In genomic region chr20:47605673-47606413, GRCh38 we compare ENCODE assay signal across 14 cellular contexts.
A peak's percentile ranks its signal among the peaks of the same experiment; 100 is the strongest.
DNase-seq lines count a peak whose midpoint lies in the region; ATAC-seq and TF ChIP-seq lines count a peak whose summit lies in the region.
"Had no signal": no experiment of that assay in that cellular context is flagged by ENCODE, and none has a peak within 500 bp of the region (broad histone marks: within the 10 kb centered on the region; RNA-seq: fewer than 3 reads in every experiment).

No MANE protein-coding gene starts in this region.

- TF ChIP-seq CTCF in activated B cell treated with CpG ODN at 0.5 μM for 24 hours (IDR thresholded peaks at IDR 0.05) (no peak), chondrocyte (IDR thresholded peaks at IDR 0.05) (no peak)

- H3K9ac ChIP-seq in mesendoderm (ENCODE audit: low read length) = no peak overlapping the region
- H3K9ac ChIP-seq: neural progenitor cell had no signal

- no peak overlapping the region for H4K5ac ChIP-seq in mesendoderm (ENCODE audit: low read length)

- peaks cover 70% of the 10 kb centered on the region for H3K4me1 Mint-ChIP-seq in activated CD4-positive, alpha-beta T cell treated with anti-CD3 and anti-CD28 coated beads, Interleukin-2, amount 10 ng/mL, durations not matched to agents 24 days and 14 days
- H3K4me1 Mint-ChIP-seq in activated B cell treated with CpG ODN at 0.5 μM for 24 hours (peaks cover 82% of the 10 kb centered on the region), chondrocyte (ENCODE audit: low read depth) (peaks cover 38% of the 10 kb centered on the region)

- H3K4me3 Mint-ChIP-seq in activated CD4-positive, alpha-beta T cell treated with anti-CD3 and anti-CD28 coated beads, Interleukin-2, amount 10 ng/mL, durations not matched to agents 24 days and 14 days = peak overlapping the region; percentile 55
- H3K4me3 Mint-ChIP-seq in activated B cell treated with CpG ODN at 0.5 μM for 24 hours = no peak overlapping the region
- no peak overlapping the region for H3K4me3 Mint-ChIP-seq in chondrocyte (ENCODE audit: unreplicated experiment)
- H3K4me3 Mint-ChIP-seq: neural progenitor cell, type B pancreatic cell had no signal

- no peak overlapping the region for H3K4me3 ChIP-seq in mesendoderm (ENCODE audit: low read length)
- H3K4me3 ChIP-seq: dorsolateral prefrontal cortex, neural progenitor cell, right atrium auricular region had no signal

- H3K27ac ChIP-seq in mesendoderm (ENCODE audit: low read depth, low read length) = no peak overlapping the region
- H3K27ac ChIP-seq: brain microvascular endothelial cell, dorsolateral prefrontal cortex, neural progenitor cell, right atrium auricular region had no signal

- peaks cover 54% of the 10 kb centered on the region for H3K36me3 Mint-ChIP-seq in activated CD4-positive, alpha-beta T cell treated with anti-CD3 and anti-CD28 coated beads, Interleukin-2, amount 10 ng/mL, durations not matched to agents 24 days and 14 days (ENCODE audit: low read depth)
- H3K36me3 Mint-ChIP-seq in activated B cell treated with CpG ODN at 0.5 μM for 24 hours (ENCODE audit: low read depth) (peaks cover 56% of the 10 kb centered on the region), chondrocyte (ENCODE audit: low read depth) (peaks cover 2% of the 10 kb centered on the region)

- no peaks in the 10 kb centered on the region for H3K27me3 ChIP-seq in mesendoderm (ENCODE audit: insufficient read depth, low read length, poor library complexity)
- H3K27me3 ChIP-seq: brain microvascular endothelial cell, dorsolateral prefrontal cortex, neural progenitor cell, right atrium auricular region had no signal

- H3K23ac ChIP-seq in mesendoderm (ENCODE audit: low read length) = no peak overlapping the region

- H3K56ac ChIP-seq in mesendoderm (ENCODE audit: low read length) = no peak overlapping the region

- POLR2A ChIA-PET in activated B cell treated with CpG ODN at 0.5 μM for 24 hours (lab: Charles Lee) = no interaction called here

- CTCF ChIA-PET in activated B cell treated with CpG ODN at 0.5 μM for 24 hours (lab: Charles Lee) = no interaction called here

- no peak overlapping the region for H3K4me2 ChIP-seq in mesendoderm (ENCODE audit: low read length)
- H3K4me2 ChIP-seq: neural progenitor cell had no signal

- peak overlapping the region; percentile 91 for H3K27ac Mint-ChIP-seq in activated CD4-positive, alpha-beta T cell treated with anti-CD3 and anti-CD28 coated beads, Interleukin-2, amount 10 ng/mL, durations not matched to agents 24 days and 14 days
- H3K27ac Mint-ChIP-seq in activated B cell treated with CpG ODN at 0.5 μM for 24 hours (peak overlapping the region; percentile 30), chondrocyte (ENCODE audit: unreplicated experiment) (no peak overlapping the region)
- H3K27ac Mint-ChIP-seq: neural progenitor cell, type B pancreatic cell had no signal

- H3K18ac ChIP-seq in mesendoderm (ENCODE audit: low read length) = no peak overlapping the region

- H2BK15ac ChIP-seq in mesendoderm (replicated peaks; ENCODE audit: low read depth) = no peak overlapping the region

- no peak overlapping the region for H2AK5ac ChIP-seq in mesendoderm (ENCODE audit: low read length)

- no CpG with 5 or more reads among the region's 9 CpGs for WGBS in mesendoderm (ENCODE audit: extremely low coverage, insufficient coverage, low lambda C conversion rate)

- H3K79me1 ChIP-seq in mesendoderm (ENCODE audit: low read length) = peaks cover 3% of the 10 kb centered on the region

- H2BK5ac ChIP-seq in mesendoderm (ENCODE audit: low read length) = no peak overlapping the region

- H3K79me2 ChIP-seq in mesendoderm (ENCODE audit: control insufficient read depth, insufficient read depth, low read length) = no peaks in the 10 kb centered on the region

- no peak for DNase-seq in activated CD4-positive, alpha-beta T cell treated with anti-CD3 and anti-CD28 coated beads, Interleukin-2, amount 10 ng/mL, durations not matched to agents 24 days and 14 days
- DNase-seq in activated CD4-positive, alpha-beta T cell treated with anti-CD3 and anti-CD28 coated beads for 4 hours = no peak
- peak; percentile 38 for DNase-seq in DMS153 (lab: John Stamatoyannopoulos, UW)
- DNase-seq in activated B cell treated with CpG ODN at 0.5 μM for 24 hours = no peak
- peak; percentile 30 for DNase-seq in mesendoderm
- no peak for DNase-seq in nucleus accumbens (lab: John Stamatoyannopoulos, UW)
- DNase-seq in NCI-H2081 treated with DMSO at 0.1 percent for 48 hours (lab: John Stamatoyannopoulos, UW) = no peak
- DNase-seq in chondrocyte (ENCODE audit: low spot score) = no peak
- DNase-seq: brain microvascular endothelial cell; dorsolateral prefrontal cortex; stimulated activated CD4-positive, alpha-beta T cell treated with anti-CD3 and anti-CD28 coated beads, Interleukin-1b, Interleukin-23, amount 100 ng/mL, for 48 hours had no signal

- no peaks in the 10 kb centered on the region for H3K27me3 Mint-ChIP-seq in activated CD4-positive, alpha-beta T cell treated with anti-CD3 and anti-CD28 coated beads, Interleukin-2, amount 10 ng/mL, durations not matched to agents 24 days and 14 days
- H3K27me3 Mint-ChIP-seq in activated B cell treated with CpG ODN at 0.5 μM for 24 hours (no peaks in the 10 kb centered on the region), chondrocyte (ENCODE audit: low read depth) (no peaks in the 10 kb centered on the region)
- H3K27me3 Mint-ChIP-seq: type B pancreatic cell had no signal

- intact Hi-C loops in activated CD4-positive, alpha-beta T cell treated with anti-CD3 and anti-CD28 coated beads, Interleukin-2, amount 10 ng/mL, durations not matched to agents 24 days and 14 days (cut with micrococcal nuclease) = no loop called here
- intact Hi-C loops in activated B cell treated with CpG ODN at 0.5 μM for 24 hours (cut with micrococcal nuclease) = loop anchor here (2.0 kb wide), 1 partner anchor 15 kb away; no protein-coding TSS in a partner anchor

- ATAC-seq in activated B cell treated with CpG ODN at 0.5 μM for 24 hours (ENCODE audit: low read depth) = no peak

- H2BK120ac ChIP-seq in mesendoderm (ENCODE audit: low read depth, low read length) = no peak overlapping the region

- H4K8ac ChIP-seq in mesendoderm (ENCODE audit: low read depth, low read length) = no peak overlapping the region

- H3K4me1 ChIP-seq in mesendoderm (ENCODE audit: control insufficient read depth, low read depth, low read length) = no peaks in the 10 kb centered on the region
- H3K4me1 ChIP-seq: neural progenitor cell had no signal

- H3K36me3 ChIP-seq in mesendoderm (ENCODE audit: control insufficient read depth, insufficient read depth, low read length) = no peaks in the 10 kb centered on the region
- H3K36me3 ChIP-seq: neural progenitor cell, right atrium auricular region had no signal

- H3K9me3 Mint-ChIP-seq in activated CD4-positive, alpha-beta T cell treated with anti-CD3 and anti-CD28 coated beads, Interleukin-2, amount 10 ng/mL, durations not matched to agents 24 days and 14 days = no peaks in the 10 kb centered on the region
- H3K9me3 Mint-ChIP-seq in activated B cell treated with CpG ODN at 0.5 μM for 24 hours = no peaks in the 10 kb centered on the region
- H3K9me3 Mint-ChIP-seq in chondrocyte (ENCODE audit: low read depth) = peaks cover 6% of the 10 kb centered on the region

- no peak overlapping the region for H3K4ac ChIP-seq in mesendoderm (ENCODE audit: low read depth, low read length)

Comparison
In these comparisons a context has a peak if more than half of its experiments do, and no peak if none do; other contexts are left out.
1. DNase-seq: peak in DMS153 (single experiment) and mesendoderm (single experiment); none in activated CD4-positive, alpha-beta T cell treated with anti-CD3 and anti-CD28 coated beads, Interleukin-2, amount 10 ng/mL, durations not matched to agents 24 days and 14 days (single experiment), activated CD4-positive, alpha-beta T cell treated with anti-CD3 and anti-CD28 coated beads for 4 hours (0 of 2), activated B cell treated with CpG ODN at 0.5 μM for 24 hours (single experiment), nucleus accumbens (0 of 56), NCI-H2081 treated with DMSO at 0.1 percent for 48 hours (single experiment) and chondrocyte (single experiment).